Comparison of ENCODE assay signal across 8 cellular contexts in genomic region chr1:230067871-230068814, GRCh38. TPM values are rescaled to one million over a fixed set of nuclear protein-coding genes. Genes with fewer than 3 reads are reported as not detected.
A peak's percentile ranks its signal among the peaks of the same experiment; 100 is the strongest.
DNase-seq lines count a peak whose midpoint lies in the region; ATAC-seq and TF ChIP-seq lines count a peak whose summit lies in the region.

No MANE protein-coding gene starts in this region.

- no peaks in the 10 kb centered on the region for H3K27me3 ChIP-seq in BLaER1 treated with 17β-estradiol and CSF1 and Interleukin-3, amounts not matched to agents 10 nM and 100 nM
- no peaks in the 10 kb centered on the region for H3K27me3 ChIP-seq in colonic mucosa

- H3K4me2 ChIP-seq in BLaER1 treated with 17β-estradiol and CSF1 and Interleukin-3, amounts not matched to agents 10 nM and 100 nM = peak overlapping the region; percentile 80 to 99 (median 94)

- ATAC-seq in left lobe of liver (peak; percentile 37), GM19397 (IDR thresholded peaks at IDR 0.05; ENCODE audit: unreplicated experiment) (no peak)

- peaks cover 0 to 16% (median 14%) of the 10 kb centered on the region in 11 experiments; a peak in 17 of 22 replicates for H3K9me3 ChIP-seq in BLaER1 treated with 17β-estradiol and CSF1 and Interleukin-3, amounts not matched to agents 10 nM and 100 nM (replicated peaks in 1 of 11)
- H3K9me3 ChIP-seq in colonic mucosa = no peaks in the 10 kb centered on the region

- H4K20me1 ChIP-seq in BLaER1 treated with 17β-estradiol and CSF1 and Interleukin-3, amounts not matched to agents 10 nM and 100 nM = peaks cover 36 to 59% (median 55%) of the 10 kb centered on the region in 11 experiments; a peak in 20 of 22 replicates

- H3K27ac ChIP-seq in BLaER1 treated with 17β-estradiol and CSF1 and Interleukin-3, amounts not matched to agents 10 nM and 100 nM = peak overlapping the region; percentile 36 to 89 (median 85); a peak in 21 of 22 replicates
- peak overlapping the region; percentile 75 for H3K27ac ChIP-seq in colonic mucosa

- peak overlapping the region; percentile 78 to 95 (median 88) for H3K9ac ChIP-seq in BLaER1 treated with 17β-estradiol and CSF1 and Interleukin-3, amounts not matched to agents 10 nM and 100 nM
- peak overlapping the region; percentile 87 to 98 for H3K9ac ChIP-seq in colonic mucosa (ENCODE audit: low read depth in 2 of 2, low read length in 2 of 2)

- peaks cover 0 to 9% (median 0%) of the 10 kb centered on the region in 11 experiments; a peak in 3 of 22 replicates for H3K36me3 ChIP-seq in BLaER1 treated with 17β-estradiol and CSF1 and Interleukin-3, amounts not matched to agents 10 nM and 100 nM
- no peaks in the 10 kb centered on the region for H3K36me3 ChIP-seq in colonic mucosa

- DNase-seq in HEK293T (ENCODE audit: extremely low spot score) = peak; percentile 53
- DNase-seq in UCSD-AML1 (lab: John Stamatoyannopoulos, UW; ENCODE audit: unreplicated experiment) = peak; percentile 61
- DNase-seq in colonic mucosa = peak; percentile 36
- DNase-seq in left lobe of liver (ENCODE audit: low spot score) = no peak
- peak; percentile 21 for DNase-seq in stimulated activated CD4-positive, alpha-beta T cell treated with anti-CD3 and anti-CD28 coated beads, Interleukin-4, amount 100 ng/mL, for 1 hour
- DNase-seq in NCI-H128 (lab: John Stamatoyannopoulos, UW; ENCODE audit: unreplicated experiment) = no peak

- peak overlapping the region; percentile 69 to 96 (median 90) for H3K4me3 ChIP-seq in BLaER1 treated with 17β-estradiol and CSF1 and Interleukin-3, amounts not matched to agents 10 nM and 100 nM
- H3K4me3 ChIP-seq in colonic mucosa = peak overlapping the region; percentile 70

- POLR2A ChIA-PET in HEK293T (lab: Yijun Ruan, JAX) = interaction anchor here (0.9 kb wide), 1 partner anchor 122 kb away, joined by 4 read pairs; no protein-coding TSS in a partner anchor

- CTCF ChIA-PET in HEK293T (lab: Yijun Ruan, JAX) = no interaction called here

- peaks cover 39 to 53% (median 48%) of the 10 kb centered on the region in 10 experiments for H3K4me1 ChIP-seq in BLaER1 treated with 17β-estradiol and CSF1 and Interleukin-3, amounts not matched to agents 10 nM and 100 nM
- peaks cover 4% of the 10 kb centered on the region for H3K4me1 ChIP-seq in colonic mucosa

- intact Hi-C loops in colonic mucosa (cut with DNase I) = no loop called here

- no peak for TF ChIP-seq CTCF in colonic mucosa (IDR thresholded peaks at IDR 0.05)

TF ChIP-seq in HEK293T, 16 proteins besides CTCF, POLR2A, EP300 and RAD21:
- TF ChIP-seq CTBP1 (IDR thresholded peaks at IDR 0.05; ENCODE audit: borderline replicate concordance) = no peak
- no peak for TF ChIP-seq LEF1 (IDR thresholded peaks at IDR 0.05; ENCODE audit: borderline replicate concordance)
- TF ChIP-seq BHLHE40 (IDR thresholded peaks at IDR 0.05; ENCODE audit: borderline replicate concordance) = no peak
- peak; percentile 63 for TF ChIP-seq L3MBTL2 (conservative IDR thresholded peaks at IDR 0.05)
- TF ChIP-seq HDGF (IDR thresholded peaks at IDR 0.05; ENCODE audit: borderline replicate concordance) = no peak

RNA-seq across cellular contexts. Expression of gene GALNT2, which starts 1.1 kb away (rescaled TPM):
- total RNA-seq in colonic mucosa (10 to 100 TPM; 47.4 to 67.3 TPM), left lobe of liver (83.7 TPM)

Comparison
In these comparisons a context has a peak if more than half of its experiments do, and no peak if none do; other contexts are left out.
1. DNase-seq: peak in HEK293T (single experiment), UCSD-AML1 (single experiment), colonic mucosa (single experiment) and stimulated activated CD4-positive, alpha-beta T cell treated with anti-CD3 and anti-CD28 coated beads, Interleukin-4, amount 100 ng/mL, for 1 hour (single experiment); none in left lobe of liver (single experiment) and NCI-H128 (single experiment).